In genomic region chr1:31764307-31765040, GRCh38 we compare ENCODE assay signal across 8 cellular contexts.
DNase-seq lines count a peak whose midpoint lies in the region; ATAC-seq and TF ChIP-seq lines count a peak whose summit lies in the region.

TSS of gene ADGRB2 (minus strand) at chr1:31764340. CDS start at chr1:31757221, 7,119 bp downstream.

- peaks cover 39% of the 10 kb centered on the region for H3K27me3 ChIP-seq in iPS-20b (ENCODE audit: insufficient read depth, low read length)

- in situ Hi-C loops in astrocyte of the spinal cord (cut with HindIII; ENCODE audit: low sequenced_read_pairs): no loop called here

- peak; percentile 7 for TF ChIP-seq CTCF in astrocyte of the spinal cord (IDR thresholded peaks at IDR 0.05; ENCODE audit: low read depth, low read length)

- H3K36me3 ChIP-seq in iPS-20b (ENCODE audit: insufficient read depth, low read depth, low read length): no peaks in the 10 kb centered on the region

- H3K9me3 ChIP-seq in iPS-20b (ENCODE audit: insufficient read depth, low read depth, low read length): no peaks in the 10 kb centered on the region

- H3K4me3 ChIP-seq in astrocyte of the spinal cord (ENCODE audit: low read depth, low read length) (peak within 1 kb of the TSS; percentile 37), iPS-20b (ENCODE audit: low read length) (peak within 1 kb of the TSS; percentile 75)

- no peak within 1 kb of the TSS; the same call in 1 of the 2 replicates for H3K9ac ChIP-seq in iPS-20b (ENCODE audit: low read depth, low read length)

- no peak for ATAC-seq in HG02885 (IDR thresholded peaks at IDR 0.05; ENCODE audit: poor library complexity, unreplicated experiment)

- H3K27ac ChIP-seq in iPS-20b (ENCODE audit: low read length) (no peak within 1 kb of the TSS), substantia nigra (ENCODE audit: low read depth, low read length, poor library complexity, severe bottlenecking) (peak within 1 kb of the TSS; percentile 59)

- peak; percentile 38 to 74 (median 63) for DNase-seq in NCI-H1417 (lab: John Stamatoyannopoulos, UW)
- DNase-seq in NCI-H1417 treated with DMSO at 0.1 percent for 48 hours (lab: John Stamatoyannopoulos, UW): no peak
- peak; percentile 73 for DNase-seq in NCI-H2227 (lab: John Stamatoyannopoulos, UW; ENCODE audit: unreplicated experiment)
- DNase-seq in astrocyte of the spinal cord (ENCODE audit: low read depth, low spot score): no peak
- peak in 21 of 49 donors; percentile 17 to 78 (median 35) for DNase-seq in substantia nigra (lab: John Stamatoyannopoulos, UW)
- DNase-seq in T1000 (lab: John Stamatoyannopoulos, UW): no peak

- peaks cover 24% of the 10 kb centered on the region for H3K4me1 ChIP-seq in iPS-20b (ENCODE audit: insufficient read depth, low read length)

Comparison
In these comparisons a context has a peak if more than half of its experiments do, and no peak if none do; other contexts are left out.
1. DNase-seq: peak in NCI-H1417 (3 of 3) and NCI-H2227 (single experiment); none in NCI-H1417 treated with DMSO at 0.1 percent for 48 hours (single experiment), astrocyte of the spinal cord (single experiment) and T1000 (single experiment).